In genomic region chr19:35879770-35880317, GRCh38 we compare ENCODE assay signal across 1 cellular context.
TF ChIP-seq lines count a peak whose summit lies in the region.

No MANE protein-coding gene starts in this region.

TF ChIP-seq in HepG2, 621 proteins besides CTCF, POLR2A, EP300 and RAD21 (continues in another document):
- TF ChIP-seq HNF1B (CRISPR knock-in tag; IDR thresholded peaks at IDR 0.05) (no peak; the same call in 1 of the 2 replicates), ZNF20 (CRISPR knock-in tag; IDR thresholded peaks at IDR 0.05) (0 out of 2 replicates have a peak, but pooled peaks have one; percentile 46), ZNF7 (CRISPR knock-in tag; IDR thresholded peaks at IDR 0.05) (0 out of 2 replicates have a peak, but pooled peaks have one; percentile 10), ZBTB44 (CRISPR knock-in tag; IDR thresholded peaks at IDR 0.05) (peak; percentile 97), BATF2 (CRISPR knock-in tag; IDR thresholded peaks at IDR 0.05) (no peak), FOXK1 (CRISPR knock-in tag; IDR thresholded peaks at IDR 0.05; ENCODE audit: borderline replicate concordance, low read depth) (peak; percentile 77; the same call in 1 of the 2 replicates), ZNF563 (CRISPR knock-in tag; IDR thresholded peaks at IDR 0.05) (peak; percentile 95), ZNF564 (CRISPR knock-in tag; IDR thresholded peaks at IDR 0.05) (peak; percentile 94), ZNF891 (CRISPR knock-in tag; IDR thresholded peaks at IDR 0.05) (peak; percentile 92), MXD4 (CRISPR knock-in tag; IDR thresholded peaks at IDR 0.05) (peak; percentile 90), MAZ (IDR thresholded peaks at IDR 0.05; ENCODE audit: borderline replicate concordance, low read depth, low read length) (peak; percentile 44; the same call in 1 of the 2 replicates), MAZ (CRISPR knock-in tag; IDR thresholded peaks at IDR 0.05; ENCODE audit: low read depth) (peak; percentile 74), SCMH1 (CRISPR knock-in tag; IDR thresholded peaks at IDR 0.05; ENCODE audit: borderline replicate concordance) (no peak), ZNF639 (CRISPR knock-in tag; conservative IDR thresholded peaks at IDR 0.05) (peak; percentile 74; the same call in 1 of the 2 replicates), ZNF746 (CRISPR knock-in tag; IDR thresholded peaks at IDR 0.05) (peak; percentile 69; the same call in 1 of the 2 replicates), ZBTB10 (CRISPR knock-in tag; IDR thresholded peaks at IDR 0.05; ENCODE audit: borderline replicate concordance) (peak; percentile 89), ARID5B (CRISPR knock-in tag; IDR thresholded peaks at IDR 0.05) (peak; percentile 77), RXRA (CRISPR knock-in tag; IDR thresholded peaks at IDR 0.05) (peak; percentile 46; the same call in 1 of the 2 replicates), PHF8 (CRISPR knock-in tag; IDR thresholded peaks at IDR 0.05) (peak; percentile 39; the same call in 1 of the 2 replicates), ZNF782 (CRISPR knock-in tag; IDR thresholded peaks at IDR 0.05; ENCODE audit: borderline replicate concordance) (peak; percentile 56; the same call in 1 of the 2 replicates), HOXA7 (CRISPR knock-in tag; IDR thresholded peaks at IDR 0.05) (no peak), KDM2A (CRISPR knock-in tag; IDR thresholded peaks at IDR 0.05; ENCODE audit: borderline replicate concordance, low read depth) (peak; percentile 87), RBAK (CRISPR knock-in tag; IDR thresholded peaks at IDR 0.05) (no peak), SMYD3 (CRISPR knock-in tag; IDR thresholded peaks at IDR 0.05) (no peak), SRF (IDR thresholded peaks at IDR 0.05; ENCODE audit: low read depth, low read length) (no peak), SP1 (IDR thresholded peaks at IDR 0.05) (no peak), SP1 (CRISPR knock-in tag; IDR thresholded peaks at IDR 0.05) (peak; percentile 79), ZNF224 (CRISPR knock-in tag; IDR thresholded peaks at IDR 0.05) (no peak), KLF12 (CRISPR knock-in tag; IDR thresholded peaks at IDR 0.05; ENCODE audit: borderline replicate concordance) (peak; percentile 92; the same call in 1 of the 2 replicates), SNAPC4 (CRISPR knock-in tag; IDR thresholded peaks at IDR 0.05) (0 out of 2 replicates have a peak, but pooled peaks have one; percentile 46), PLRG1 (conservative IDR thresholded peaks at IDR 0.05) (no peak), ZNF549 (CRISPR knock-in tag; IDR thresholded peaks at IDR 0.05) (no peak), ATM (IDR thresholded peaks at IDR 0.05; ENCODE audit: borderline replicate concordance) (no peak), ZSCAN25 (CRISPR knock-in tag; IDR thresholded peaks at IDR 0.05) (peak; percentile 71; the same call in 1 of the 2 replicates), ZNF460 (CRISPR knock-in tag; IDR thresholded peaks at IDR 0.05; ENCODE audit: borderline replicate concordance) (no peak), TBX3 (IDR thresholded peaks at IDR 0.05; ENCODE audit: borderline replicate concordance) (no peak), MZF1 (CRISPR knock-in tag; IDR thresholded peaks at IDR 0.05; ENCODE audit: borderline replicate concordance) (peak; percentile 74; the same call in 1 of the 2 replicates), ZMYM4 (CRISPR knock-in tag; IDR thresholded peaks at IDR 0.05) (peak; percentile 44; the same call in 1 of the 2 replicates), NFKBIZ (CRISPR knock-in tag; IDR thresholded peaks at IDR 0.05) (peak; percentile 76; the same call in 1 of the 2 replicates), ZNF572 (CRISPR knock-in tag; IDR thresholded peaks at IDR 0.05) (no peak), GRHL1 (CRISPR knock-in tag; conservative IDR thresholded peaks at IDR 0.05) (no peak), SETDB1 (CRISPR knock-in tag; IDR thresholded peaks at IDR 0.05; ENCODE audit: borderline replicate concordance) (no peak), RFX3 (CRISPR knock-in tag; IDR thresholded peaks at IDR 0.05) (peak; percentile 49; the same call in 1 of the 2 replicates), ZNF34 (CRISPR knock-in tag; IDR thresholded peaks at IDR 0.05; ENCODE audit: borderline replicate concordance) (no peak)
